26 cellular contexts compared by ENCODE assay signal in the genomic region with DNA sequence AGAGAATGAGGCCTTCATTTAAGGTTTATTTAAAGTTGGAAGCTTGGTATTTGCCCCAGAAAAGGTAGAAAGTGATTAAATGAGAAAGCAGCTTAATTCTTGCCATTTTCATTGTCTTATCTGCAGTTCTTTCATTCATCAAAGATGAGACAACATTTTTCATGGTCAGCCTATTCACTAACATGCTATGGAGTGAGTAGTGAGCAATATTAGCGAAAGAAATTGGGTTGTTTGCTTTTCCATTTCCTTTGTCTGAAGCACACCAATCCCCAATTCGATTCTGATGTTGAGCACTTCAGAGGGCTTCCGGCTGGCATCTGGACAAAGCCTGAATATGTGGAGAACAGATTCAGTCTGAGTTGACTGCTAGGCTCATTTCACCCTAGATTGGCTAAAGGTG.
DNase-seq lines count a peak whose midpoint lies in the region; ATAC-seq and TF ChIP-seq lines count a peak whose summit lies in the region.
"Had no signal": no experiment of that assay in that cellular context is flagged by ENCODE, and none has a peak within 500 bp of the region (broad histone marks: within the 10 kb centered on the region; RNA-seq: fewer than 3 reads in every experiment).

No MANE protein-coding gene starts in this region.

- H3K9me2 ChIP-seq in GM23338 (ENCODE audit: insufficient read depth) = peaks cover 3% of the 10 kb centered on the region; the same call in 1 of the 2 replicates

- H3K4me1 Mint-ChIP-seq in GM23338 = peaks cover 9% of the 10 kb centered on the region; the same call in 2 of the 3 replicates
- peaks cover 22% of the 10 kb centered on the region for H3K4me1 Mint-ChIP-seq in activated CD8-positive, alpha-beta T cell treated with anti-CD3 and anti-CD28 coated beads, Interleukin-2, amount 10 ng/mL, durations not matched to agents 7 days and 5 days (ENCODE audit: low read depth)
- H3K4me1 Mint-ChIP-seq: activated CD4-positive, alpha-beta T cell treated with anti-CD3 and anti-CD28 coated beads, Interleukin-2, amount 10 ng/mL, durations not matched to agents 24 days and 14 days had no signal

- H3K79me2 ChIP-seq in GM23338 (replicated peaks; ENCODE audit: insufficient read depth) = no peaks in the 10 kb centered on the region; the same call in 1 of the 2 replicates

- H3K27ac Mint-ChIP-seq in GM23338 = no peak overlapping the region
- no peak overlapping the region for H3K27ac Mint-ChIP-seq in activated CD8-positive, alpha-beta T cell treated with anti-CD3 and anti-CD28 coated beads, Interleukin-2, amount 10 ng/mL, durations not matched to agents 7 days and 5 days
- H3K27ac Mint-ChIP-seq: activated CD4-positive, alpha-beta T cell treated with anti-CD3 and anti-CD28 coated beads, Interleukin-2, amount 10 ng/mL, durations not matched to agents 24 days and 14 days; naive B cell; progenitor cell of endocrine pancreas; stimulated activated memory B cell treated with anti-CD40 and anti-IgM and Interleukin-4, amounts not matched to agents 10 μg/mL and 1 μg/mL and 100 μg/mL, for 72 hours had no signal

- POLR2A ChIA-PET in activated CD8-positive, alpha-beta T cell treated with anti-CD3 and anti-CD28 coated beads, Interleukin-2, amount 10 ng/mL, durations not matched to agents 7 days and 5 days (lab: Charles Lee) = no interaction called here

- no peak overlapping the region for H3K4me3 Mint-ChIP-seq in GM23338
- no peak overlapping the region for H3K4me3 Mint-ChIP-seq in activated CD8-positive, alpha-beta T cell treated with anti-CD3 and anti-CD28 coated beads, Interleukin-2, amount 10 ng/mL, durations not matched to agents 7 days and 5 days
- H3K4me3 Mint-ChIP-seq: activated CD4-positive, alpha-beta T cell treated with anti-CD3 and anti-CD28 coated beads, Interleukin-2, amount 10 ng/mL, durations not matched to agents 24 days and 14 days; activated T-cell treated with anti-CD3 and anti-CD28 coated beads, Interleukin-2, amount 50 U/mL, for 4 hours; naive B cell; stimulated activated memory B cell treated with anti-CD40 and anti-IgM and Interleukin-4, amounts not matched to agents 10 μg/mL and 1 μg/mL and 100 μg/mL, for 72 hours had no signal

- H3K4me3 ChIP-seq in HUES6 (ENCODE audit: low read depth, low read length) (no peak overlapping the region), brain microvascular endothelial cell (ENCODE audit: low read depth, low read length) (no peak overlapping the region), GM23338 (no peak overlapping the region)
- H3K4me3 ChIP-seq: BLaER1 treated with 17β-estradiol and CSF1 and Interleukin-3, amounts not matched to agents 10 nM and 100 nM; left ventricle myocardium inferior; sigmoid colon; upper lobe of left lung had no signal

- no peak overlapping the region for H2AFZ ChIP-seq in GM23338

- H3K27me3 ChIP-seq in HUES6 (ENCODE audit: control insufficient read depth, insufficient read depth, low read length) (no peaks in the 10 kb centered on the region), brain microvascular endothelial cell (replicated peaks) (no peaks in the 10 kb centered on the region), GM23338 (ENCODE audit: insufficient read depth) (no peaks in the 10 kb centered on the region)
- H3K27me3 ChIP-seq: BLaER1 treated with 17β-estradiol and CSF1 and Interleukin-3, amounts not matched to agents 10 nM and 100 nM; sigmoid colon; upper lobe of left lung had no signal

- no peaks in the 10 kb centered on the region for H3K27me3 Mint-ChIP-seq in GM23338 (ENCODE audit: insufficient read depth, low read depth, poor library complexity)
- no peaks in the 10 kb centered on the region for H3K27me3 Mint-ChIP-seq in activated CD8-positive, alpha-beta T cell treated with anti-CD3 and anti-CD28 coated beads, Interleukin-2, amount 10 ng/mL, durations not matched to agents 7 days and 5 days (ENCODE audit: low read depth)
- H3K27me3 Mint-ChIP-seq: activated CD4-positive, alpha-beta T cell treated with anti-CD3 and anti-CD28 coated beads, Interleukin-2, amount 10 ng/mL, durations not matched to agents 24 days and 14 days; naive B cell; progenitor cell of endocrine pancreas; stimulated activated memory B cell treated with anti-CD40 and anti-IgM and Interleukin-4, amounts not matched to agents 10 μg/mL and 1 μg/mL and 100 μg/mL, for 72 hours had no signal

- no peaks in the 10 kb centered on the region; the same call in 2 of the 3 replicates for H3K9me3 Mint-ChIP-seq in GM23338
- no peaks in the 10 kb centered on the region for H3K9me3 Mint-ChIP-seq in activated CD8-positive, alpha-beta T cell treated with anti-CD3 and anti-CD28 coated beads, Interleukin-2, amount 10 ng/mL, durations not matched to agents 7 days and 5 days (ENCODE audit: insufficient read depth)
- H3K9me3 Mint-ChIP-seq: activated T-cell treated with anti-CD3 and anti-CD28 coated beads, Interleukin-2, amount 50 U/mL, for 4 hours had no signal

- in situ Hi-C loops in brain microvascular endothelial cell (cut with HindIII; ENCODE audit: low pct_ligation_motif_present, low sequenced_read_pairs) = no loop called here

- no peak for TF ChIP-seq CTCF in brain microvascular endothelial cell (IDR thresholded peaks at IDR 0.05; ENCODE audit: low read depth, low read length, missing control alignments)
- no peak for TF ChIP-seq CTCF in GM23338 (conservative IDR thresholded peaks at IDR 0.05; ENCODE audit: low read depth in 2 of 2)

- no peaks in the 10 kb centered on the region for H3F3A ChIP-seq in GM23338 (replicated peaks; ENCODE audit: low read depth)

- no peak overlapping the region for H3K4me2 ChIP-seq in GM23338
- H3K4me2 ChIP-seq: BLaER1 treated with 17β-estradiol and CSF1 and Interleukin-3, amounts not matched to agents 10 nM and 100 nM had no signal

- ATAC-seq in GM23338 = no peak
- ATAC-seq in activated CD8-positive, alpha-beta T cell treated with anti-CD3 and anti-CD28 coated beads, Interleukin-2, amount 10 ng/mL, durations not matched to agents 7 days and 5 days = no peak
- ATAC-seq: activated T-cell treated with anti-CD3 and anti-CD28 coated beads, Interleukin-2, amount 50 U/mL, for 4 hours; HepG2; stimulated activated memory B cell treated with anti-CD40 and anti-IgM and Interleukin-4, amounts not matched to agents 10 μg/mL and 1 μg/mL and 100 μg/mL, for 72 hours had no signal

- H3K9me3 ChIP-seq in HUES6 (ENCODE audit: control insufficient read depth, insufficient read depth, low read depth, low read length) = no peaks in the 10 kb centered on the region
- H3K9me3 ChIP-seq: sigmoid colon, upper lobe of left lung had no signal

- H3K36me3 ChIP-seq in HUES6 (ENCODE audit: control insufficient read depth, insufficient read depth, low read length) (no peaks in the 10 kb centered on the region), brain microvascular endothelial cell (replicated peaks) (no peaks in the 10 kb centered on the region), GM23338 (ENCODE audit: insufficient read depth) (no peaks in the 10 kb centered on the region)
- H3K36me3 ChIP-seq: BLaER1 treated with 17β-estradiol and CSF1 and Interleukin-3, amounts not matched to agents 10 nM and 100 nM; left ventricle myocardium inferior; sigmoid colon; upper lobe of left lung had no signal

- 0 out of 2 replicates have a peak overlapping the region, but pooled peaks have one; percentile 5 for H3K27ac ChIP-seq in HUES6 (ENCODE audit: low read depth, low read length)
- H3K27ac ChIP-seq in brain microvascular endothelial cell = peak overlapping the region; percentile 1
- H3K27ac ChIP-seq in GM23338 (ENCODE audit: low read depth) = no peak overlapping the region
- H3K27ac ChIP-seq: BLaER1 treated with 17β-estradiol and CSF1 and Interleukin-3, amounts not matched to agents 10 nM and 100 nM; epithelial cell of prostate; left ventricle myocardium inferior; sigmoid colon; upper lobe of left lung had no signal

- DNase-seq in NCI-H146 treated with DMSO at 0.1 percent for 48 hours (lab: John Stamatoyannopoulos, UW; ENCODE audit: unreplicated experiment) (peak; percentile 82), NCI-H524 treated with DMSO at 0.1 percent for 48 hours (lab: John Stamatoyannopoulos, UW) (peak; percentile 3), brain microvascular endothelial cell (no peak), GM23338 (ENCODE audit: low spot score) (no peak), NCI-H1694 treated with DMSO at 0.1 percent for 48 hours (lab: John Stamatoyannopoulos, UW) (no peak)
- DNase-seq in activated CD8-positive, alpha-beta T cell treated with anti-CD3 and anti-CD28 coated beads, Interleukin-2, amount 10 ng/mL, durations not matched to agents 7 days and 5 days = no peak
- DNase-seq: activated CD4-positive, alpha-beta T cell treated with anti-CD3 and anti-CD28 coated beads, Interleukin-2, amount 10 ng/mL, durations not matched to agents 24 days and 14 days; activated naive CD4-positive, alpha-beta T cell treated with Interleukin-2 at 50 U/mL for 16 hours; activated T-cell treated with anti-CD3 and anti-CD28 coated beads, Interleukin-2, amount 50 U/mL, for 4 hours; COR-L47; Karpas-422; left ventricle myocardium inferior; naive B cell; NCI-H2227 treated with DMSO at 0.1 percent for 48 hours; sigmoid colon; stimulated activated CD4-positive, alpha-beta T cell treated with anti-CD3 and anti-CD28 coated beads, Interleukin-4, amount 100 ng/mL, for 4 hours; substantia nigra; SW 1271; T1000; upper lobe of left lung had no signal

- no peaks in the 10 kb centered on the region for H4K20me1 ChIP-seq in GM23338 (replicated peaks; ENCODE audit: insufficient read depth)

- no peaks in the 10 kb centered on the region for H3K36me3 Mint-ChIP-seq in GM23338 (ENCODE audit: low read depth)
- H3K36me3 Mint-ChIP-seq in activated CD8-positive, alpha-beta T cell treated with anti-CD3 and anti-CD28 coated beads, Interleukin-2, amount 10 ng/mL, durations not matched to agents 7 days and 5 days (ENCODE audit: low read depth) = no peaks in the 10 kb centered on the region

- H3K4me1 ChIP-seq in HUES6 (ENCODE audit: control insufficient read depth, insufficient read depth, low read length) = no peaks in the 10 kb centered on the region
- H3K4me1 ChIP-seq in GM23338 (ENCODE audit: insufficient read depth) = 0 out of 2 replicates have a peak, but pooled peaks cover 5% of the 10 kb centered on the region

- H3K9ac ChIP-seq in HUES6 (ENCODE audit: low read length) = no peak overlapping the region
- H3K9ac ChIP-seq: BLaER1 treated with 17β-estradiol and CSF1 and Interleukin-3, amounts not matched to agents 10 nM and 100 nM had no signal

- CTCF ChIA-PET in activated CD8-positive, alpha-beta T cell treated with anti-CD3 and anti-CD28 coated beads, Interleukin-2, amount 10 ng/mL, durations not matched to agents 7 days and 5 days (lab: Charles Lee) = no interaction called here

TF ChIP-seq in GM23338, 12 proteins besides CTCF, POLR2A, EP300 and RAD21 (continues in another document):
- TF ChIP-seq, protein P1, sequence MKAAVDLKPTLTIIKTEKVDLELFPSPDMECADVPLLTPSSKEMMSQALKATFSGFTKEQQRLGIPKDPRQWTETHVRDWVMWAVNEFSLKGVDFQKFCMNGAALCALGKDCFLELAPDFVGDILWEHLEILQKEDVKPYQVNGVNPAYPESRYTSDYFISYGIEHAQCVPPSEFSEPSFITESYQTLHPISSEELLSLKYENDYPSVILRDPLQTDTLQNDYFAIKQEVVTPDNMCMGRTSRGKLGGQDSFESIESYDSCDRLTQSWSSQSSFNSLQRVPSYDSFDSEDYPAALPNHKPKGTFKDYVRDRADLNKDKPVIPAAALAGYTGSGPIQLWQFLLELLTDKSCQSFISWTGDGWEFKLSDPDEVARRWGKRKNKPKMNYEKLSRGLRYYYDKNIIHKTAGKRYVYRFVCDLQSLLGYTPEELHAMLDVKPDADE (IDR thresholded peaks at IDR 0.05) = no peak

Comparison
In these comparisons a context has a peak if more than half of its experiments do, and no peak if none do; other contexts are left out.
1. DNase-seq: peak in NCI-H146 treated with DMSO at 0.1 percent for 48 hours (single experiment) and NCI-H524 treated with DMSO at 0.1 percent for 48 hours (single experiment); none in brain microvascular endothelial cell (single experiment), GM23338 (single experiment), NCI-H1694 treated with DMSO at 0.1 percent for 48 hours (single experiment) and activated CD8-positive, alpha-beta T cell treated with anti-CD3 and anti-CD28 coated beads, Interleukin-2, amount 10 ng/mL, durations not matched to agents 7 days and 5 days (single experiment).